ENCODE assay signal across 36 cellular contexts in the genomic region with DNA sequence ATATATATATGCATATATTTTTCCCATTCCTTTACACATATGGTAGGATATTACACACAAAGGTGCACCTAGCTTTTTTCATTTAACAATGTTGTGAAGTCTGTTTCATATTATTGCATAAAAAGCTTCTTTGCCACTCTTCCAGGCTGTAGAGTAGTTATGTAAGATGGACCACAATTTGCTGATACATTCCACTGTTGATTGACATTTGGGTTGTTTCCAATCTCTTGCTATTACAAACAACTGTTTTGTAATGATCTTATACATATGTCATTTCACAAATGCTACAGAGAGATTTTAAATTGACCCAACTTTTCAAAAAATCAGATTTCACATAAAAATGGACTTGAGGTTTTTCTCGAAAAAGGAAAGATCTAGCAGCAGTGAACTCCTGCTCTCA.
"Had no signal": no experiment of that assay in that cellular context is flagged by ENCODE, and none has a peak within 500 bp of the region (broad histone marks: within the 10 kb centered on the region; RNA-seq: fewer than 3 reads in every experiment).

No MANE protein-coding gene starts in this region.

- FAIRE-seq: frontal cortex had no signal

- H3K4me1 Mint-ChIP-seq: activated CD4-positive, alpha-beta T cell treated with anti-CD3 and anti-CD28 coated beads, Interleukin-2, amount 10 ng/mL, durations not matched to agents 24 days and 14 days; activated naive CD4-positive, alpha-beta T cell treated with anti-CD3 and anti-CD28 coated beads, Interleukin-2, amount 10 ng/mL, durations not matched to agents 7 days and 5 days; activated naive CD8-positive, alpha-beta T cell treated with anti-CD3 and anti-CD28 coated beads, Interleukin-2, amount 10 ng/mL, durations not matched to agents 7 days and 5 days; naive B cell; stimulated activated effector memory CD8-positive, alpha-beta T cell treated with anti-CD3 and anti-CD28 coated beads, Interleukin-12 subunit alpha, Interleukin-12 subunit beta, amount 100 ng/mL, for 72 hours; T-helper 17 cell had no signal

- DNase-seq: activated CD4-positive, alpha-beta memory T cell treated with anti-CD3 and anti-CD28 coated beads for 36 hours; activated CD4-positive, alpha-beta T cell treated with anti-CD3 and anti-CD28 coated beads, Interleukin-2, amount 10 ng/mL, durations not matched to agents 24 days and 14 days; activated CD8-positive, alpha-beta memory T cell treated with anti-CD3 and anti-CD28 coated beads, Interleukin-2, amount 50 U/mL, for 4 hours; activated effector memory CD4-positive, alpha-beta T cell treated with anti-CD3 and anti-CD28 coated beads, Interleukin-2, amount 50 U/mL, for 16 hours; activated naive CD4-positive, alpha-beta T cell treated with anti-CD3 and anti-CD28 coated beads, Interleukin-2, amount 10 ng/mL, durations not matched to agents 7 days and 5 days; activated naive CD8-positive, alpha-beta T cell treated with anti-CD3 and anti-CD28 coated beads, Interleukin-2, amount 10 ng/mL, durations not matched to agents 7 days and 5 days; activated T-cell treated with anti-CD3 and anti-CD28 coated beads, Interleukin-2, amount 50 U/mL, for 1 hour; amniotic stem cell; dorsolateral prefrontal cortex; effector memory CD4-positive, alpha-beta T cell; erythroblast; glutamatergic neuron; islet precursor cell; left cardiac atrium; left ventricle myocardium superior; mammary epithelial cell; naive B cell; ovary; right lobe of liver; stimulated activated CD4-positive, alpha-beta T cell treated with anti-CD3 and anti-CD28 coated beads, Interleukin-12 subunit alpha, Interleukin-12 subunit beta, amount 100 ng/mL, for 4 hours; stimulated activated CD4-positive, alpha-beta T cell treated with anti-CD3 and anti-CD28 coated beads, Interleukin-4, amount 100 ng/mL, for 24 hours; SW 1271; T-helper 17 cell; T1000; tibial artery; upper lobe of right lung; WERI-Rb-1 had no signal

- H3K4me3 ChIP-seq: coronary artery, dorsolateral prefrontal cortex, ovary, right lobe of liver, skin epidermis, suprapubic skin, tibial artery, upper lobe of right lung had no signal

- H3K36me3 ChIP-seq: ovary, right lobe of liver, suprapubic skin, tibial artery, upper lobe of right lung, WERI-Rb-1 had no signal

- H3K9me3 Mint-ChIP-seq: activated CD4-positive, alpha-beta memory T cell treated with anti-CD3 and anti-CD28 coated beads for 36 hours; activated CD4-positive, alpha-beta T cell treated with anti-CD3 and anti-CD28 coated beads, Interleukin-2, amount 10 ng/mL, durations not matched to agents 24 days and 14 days; activated naive CD4-positive, alpha-beta T cell treated with anti-CD3 and anti-CD28 coated beads, Interleukin-2, amount 10 ng/mL, durations not matched to agents 7 days and 5 days; activated naive CD8-positive, alpha-beta T cell treated with anti-CD3 and anti-CD28 coated beads, Interleukin-2, amount 10 ng/mL, durations not matched to agents 7 days and 5 days; activated T-helper 1 cell treated with anti-CD3 and anti-CD28 coated beads, Interleukin-12 subunit alpha, Interleukin-12 subunit beta, Interleukin-2, Interleukin-4 antibody, amounts not matched to agents 30 ng/mL and 10 ng/mL and 1 ng/mL, durations not matched to agents 14 hours and 24 hours and 36 hours; stimulated activated effector memory CD8-positive, alpha-beta T cell treated with anti-CD3 and anti-CD28 coated beads, Interleukin-12 subunit alpha, Interleukin-12 subunit beta, amount 100 ng/mL, for 72 hours; stimulated activated naive CD8-positive, alpha-beta T cell treated with anti-CD3 and anti-CD28 coated beads, Interleukin-15, Interleukin-2, amounts not matched to agents 100 ng/mL and 50 ng/mL, for 24 hours had no signal

- H3K36me3 Mint-ChIP-seq: activated CD4-positive, alpha-beta memory T cell treated with anti-CD3 and anti-CD28 coated beads for 36 hours; activated naive CD4-positive, alpha-beta T cell treated with anti-CD3 and anti-CD28 coated beads, Interleukin-2, amount 10 ng/mL, durations not matched to agents 7 days and 5 days; activated naive CD8-positive, alpha-beta T cell treated with anti-CD3 and anti-CD28 coated beads, Interleukin-2, amount 10 ng/mL, durations not matched to agents 7 days and 5 days; naive B cell; stimulated activated effector memory CD8-positive, alpha-beta T cell treated with anti-CD3 and anti-CD28 coated beads, Interleukin-12 subunit alpha, Interleukin-12 subunit beta, amount 100 ng/mL, for 72 hours had no signal

- ATAC-seq: activated CD4-positive, CD25-positive, alpha-beta regulatory T cell treated with anti-CD3 and anti-CD28 coated beads, Interleukin-2, amount 50 U/mL, for 24 hours; left cardiac atrium; left ventricle myocardium superior; right lobe of liver; stimulated activated effector memory CD8-positive, alpha-beta T cell treated with anti-CD3 and anti-CD28 coated beads, Interleukin-12 subunit alpha, Interleukin-12 subunit beta, amount 100 ng/mL, for 72 hours; T-helper 17 cell; upper lobe of right lung had no signal

- H3K4me3 Mint-ChIP-seq: activated CD4-positive, alpha-beta memory T cell treated with anti-CD3 and anti-CD28 coated beads for 36 hours; activated CD4-positive, alpha-beta T cell treated with anti-CD3 and anti-CD28 coated beads, Interleukin-2, amount 10 ng/mL, durations not matched to agents 24 days and 14 days; activated naive CD4-positive, alpha-beta T cell treated with anti-CD3 and anti-CD28 coated beads, Interleukin-2, amount 10 ng/mL, durations not matched to agents 7 days and 5 days; activated naive CD8-positive, alpha-beta T cell treated with anti-CD3 and anti-CD28 coated beads, Interleukin-2, amount 10 ng/mL, durations not matched to agents 7 days and 5 days; activated T-helper 1 cell treated with anti-CD3 and anti-CD28 coated beads, Interleukin-12 subunit alpha, Interleukin-12 subunit beta, Interleukin-2, Interleukin-4 antibody, amounts not matched to agents 30 ng/mL and 10 ng/mL and 1 ng/mL, durations not matched to agents 14 hours and 24 hours and 36 hours; naive B cell; stimulated activated effector memory CD8-positive, alpha-beta T cell treated with anti-CD3 and anti-CD28 coated beads, Interleukin-12 subunit alpha, Interleukin-12 subunit beta, amount 100 ng/mL, for 72 hours; stimulated activated naive CD8-positive, alpha-beta T cell treated with anti-CD3 and anti-CD28 coated beads, Interleukin-15, Interleukin-2, amounts not matched to agents 100 ng/mL and 50 ng/mL, for 24 hours; T-helper 17 cell had no signal

- H3K27ac ChIP-seq: coronary artery, dorsolateral prefrontal cortex, ovary, right lobe of liver, suprapubic skin, tibial artery, upper lobe of right lung, WERI-Rb-1 had no signal

- H3K4me1 ChIP-seq: right lobe of liver, upper lobe of right lung had no signal

- H3K27ac Mint-ChIP-seq: activated CD4-positive, alpha-beta memory T cell treated with anti-CD3 and anti-CD28 coated beads for 36 hours; activated CD4-positive, alpha-beta T cell treated with anti-CD3 and anti-CD28 coated beads, Interleukin-2, amount 10 ng/mL, durations not matched to agents 24 days and 14 days; activated naive CD4-positive, alpha-beta T cell treated with anti-CD3 and anti-CD28 coated beads, Interleukin-2, amount 10 ng/mL, durations not matched to agents 7 days and 5 days; activated naive CD8-positive, alpha-beta T cell treated with anti-CD3 and anti-CD28 coated beads, Interleukin-2, amount 10 ng/mL, durations not matched to agents 7 days and 5 days; activated T-helper 1 cell treated with anti-CD3 and anti-CD28 coated beads, Interleukin-12 subunit alpha, Interleukin-12 subunit beta, Interleukin-2, Interleukin-4 antibody, amounts not matched to agents 30 ng/mL and 10 ng/mL and 1 ng/mL, durations not matched to agents 14 hours and 24 hours and 36 hours; naive B cell; progenitor cell of endocrine pancreas; stimulated activated effector memory CD8-positive, alpha-beta T cell treated with anti-CD3 and anti-CD28 coated beads, Interleukin-12 subunit alpha, Interleukin-12 subunit beta, amount 100 ng/mL, for 72 hours; stimulated activated naive CD8-positive, alpha-beta T cell treated with anti-CD3 and anti-CD28 coated beads, Interleukin-15, Interleukin-2, amounts not matched to agents 100 ng/mL and 50 ng/mL, for 24 hours; T-helper 17 cell had no signal

- H3K9me3 ChIP-seq: ovary, right lobe of liver, suprapubic skin, tibial artery, upper lobe of right lung had no signal

- H3K27me3 ChIP-seq: ovary, right lobe of liver, suprapubic skin, upper lobe of right lung had no signal
